26 cellular contexts compared by ENCODE assay signal in the genomic region with DNA sequence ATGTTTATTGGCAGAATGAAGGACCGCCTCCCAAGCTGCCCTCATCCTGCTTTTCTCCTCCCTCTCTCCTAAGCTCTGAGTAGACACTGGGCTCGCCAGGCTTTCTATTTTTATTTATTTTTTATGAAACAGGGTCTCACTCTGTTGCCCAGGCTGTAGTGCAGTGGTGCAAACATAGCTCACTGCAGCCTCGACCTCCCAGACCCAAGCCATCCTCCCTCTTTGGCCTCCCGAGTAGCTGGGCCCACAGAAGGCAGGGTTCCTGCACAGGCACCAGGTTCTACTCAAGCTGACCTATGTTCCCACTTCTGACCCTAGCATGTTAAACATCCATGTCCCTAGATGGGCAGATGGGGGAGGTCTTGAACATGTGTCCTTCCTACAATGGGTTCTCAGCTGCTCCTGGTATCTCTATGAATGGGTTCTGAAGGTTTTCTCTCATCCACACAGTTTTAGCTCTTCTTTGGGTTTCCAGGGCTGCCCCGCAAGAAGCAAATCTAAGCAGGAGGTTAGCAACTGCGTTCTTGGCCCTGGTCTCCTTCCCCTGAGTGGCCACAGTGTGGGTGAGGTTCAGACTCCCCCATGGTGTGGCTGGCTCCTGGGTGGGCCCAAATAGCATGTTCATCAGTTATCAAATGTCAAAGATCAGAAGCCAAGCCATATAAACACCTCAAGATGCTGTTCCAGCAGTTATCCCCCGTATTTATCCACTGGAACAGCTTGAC.
A peak's percentile ranks its signal among the peaks of the same experiment; 100 is the strongest.
DNase-seq lines count a peak whose midpoint lies in the region; ATAC-seq and TF ChIP-seq lines count a peak whose summit lies in the region.
"Had no signal": no experiment of that assay in that cellular context is flagged by ENCODE, and none has a peak within 500 bp of the region (broad histone marks: within the 10 kb centered on the region; RNA-seq: fewer than 3 reads in every experiment).

No MANE protein-coding gene starts in this region.

- ATAC-seq in Right ventricle myocardium superior (ENCODE audit: poor library complexity) (no peak), GM21619 (IDR thresholded peaks at IDR 0.05; ENCODE audit: unreplicated experiment) (no peak)
- ATAC-seq: activated CD8-positive, alpha-beta T cell treated with anti-CD3 and anti-CD28 coated beads for 36 hours; effector memory CD8-positive, alpha-beta T cell; left lung; SK-N-SH treated with all-trans-retinoic acid at 6 μM for 48 hours; T-helper 17 cell had no signal

- intact Hi-C loops in Right ventricle myocardium superior (cut with DNase I): no loop called here

- no peak overlapping the region for H3K4me3 Mint-ChIP-seq in mesothelial cell of epicardium
- H3K4me3 Mint-ChIP-seq in endothelial cell (ENCODE audit: unreplicated experiment): no peak overlapping the region
- H3K4me3 Mint-ChIP-seq: activated CD8-positive, alpha-beta T cell treated with anti-CD3 and anti-CD28 coated beads for 36 hours; effector memory CD8-positive, alpha-beta T cell; T-helper 17 cell had no signal

- H3K27ac Mint-ChIP-seq in mesothelial cell of epicardium: peak overlapping the region; percentile 26
- H3K27ac Mint-ChIP-seq in endothelial cell (ENCODE audit: unreplicated experiment): no peak overlapping the region
- H3K27ac Mint-ChIP-seq: activated CD8-positive, alpha-beta T cell treated with anti-CD3 and anti-CD28 coated beads for 36 hours; effector memory CD8-positive, alpha-beta T cell; T-helper 17 cell had no signal

- 79% methylated on average over 7 of the region's 7 CpGs for WGBS in smooth muscle cell (ENCODE audit: low lambda C conversion rate)

- H3K79me2 ChIP-seq in smooth muscle cell (ENCODE audit: low read depth): peaks cover 3% of the 10 kb centered on the region

- H3K27me3 ChIP-seq in right atrium auricular region (no peaks in the 10 kb centered on the region), smooth muscle cell (ENCODE audit: low read depth) (no peaks in the 10 kb centered on the region)
- H3K27me3 ChIP-seq: BE2C, brain microvascular endothelial cell, esophagus squamous epithelium had no signal

- DNase-seq in right atrium auricular region (ENCODE audit: low spot score): no peak
- DNase-seq in Right ventricle myocardium superior: no peak
- no peak for DNase-seq in mesothelial cell of epicardium (ENCODE audit: low spot score in 2 of 2, unreplicated experiment in 2 of 2)
- no peak for DNase-seq in smooth muscle cell (lab: John Stamatoyannopoulos, UW; ENCODE audit: unreplicated experiment)
- no peak for DNase-seq in endothelial cell (ENCODE audit: low spot score)
- no peak for DNase-seq in Ammon's horn (ENCODE audit: low spot score)
- DNase-seq: activated CD8-positive, alpha-beta T cell treated with anti-CD3 and anti-CD28 coated beads for 36 hours; activated gamma-delta T cell treated with Interleukin-2 at 50 U/mL for 16 hours; BE2C; brain microvascular endothelial cell; DMS153; effector memory CD8-positive, alpha-beta T cell; esophagus squamous epithelium; foreskin melanocyte; hypothalamus; IMR-90; left lung; NCI-H1694 treated with DMSO at 0.1 percent for 48 hours; NCI-H2171; NCI-H510A; occipital lobe; spleen; T-helper 17 cell had no signal

- H3K36me3 ChIP-seq in right atrium auricular region (no peaks in the 10 kb centered on the region), smooth muscle cell (ENCODE audit: low read depth) (no peaks in the 10 kb centered on the region)
- H3K36me3 ChIP-seq: BE2C, brain microvascular endothelial cell, esophagus squamous epithelium, left lung, spleen had no signal

- H3K4me1 ChIP-seq in right atrium auricular region (peaks cover 0 to 53% of the 10 kb centered on the region in 2 donors), smooth muscle cell (ENCODE audit: low read depth) (peaks cover 19% of the 10 kb centered on the region)
- H3K4me1 ChIP-seq: BE2C had no signal

- H3F3A ChIP-seq in smooth muscle cell (ENCODE audit: low read depth): peaks cover 13% of the 10 kb centered on the region

- H3K27ac ChIP-seq in right atrium auricular region: peak overlapping the region; percentile 71 to 89
- H3K27ac ChIP-seq in smooth muscle cell (ENCODE audit: low read depth): peak overlapping the region; percentile 90
- H3K27ac ChIP-seq: brain microvascular endothelial cell, RWPE1, spleen had no signal

- no peak overlapping the region for H3K4me2 ChIP-seq in smooth muscle cell

- H3K9me3 Mint-ChIP-seq in mesothelial cell of epicardium: no peaks in the 10 kb centered on the region
- H3K9me3 Mint-ChIP-seq in endothelial cell (ENCODE audit: unreplicated experiment): no peaks in the 10 kb centered on the region
- H3K9me3 Mint-ChIP-seq: activated CD8-positive, alpha-beta T cell treated with anti-CD3 and anti-CD28 coated beads for 36 hours; effector memory CD8-positive, alpha-beta T cell had no signal

- no peak overlapping the region for H3K4me3 ChIP-seq in right atrium auricular region
- no peak overlapping the region for H3K4me3 ChIP-seq in smooth muscle cell
- H3K4me3 ChIP-seq: esophagus squamous epithelium, left lung, spleen had no signal

- no peak overlapping the region for H3K9ac ChIP-seq in smooth muscle cell (ENCODE audit: low read depth)

- H3K27me3 Mint-ChIP-seq in mesothelial cell of epicardium (ENCODE audit: low read depth) (no peaks in the 10 kb centered on the region), endothelial cell (ENCODE audit: unreplicated experiment) (peaks cover 8% of the 10 kb centered on the region)
- H3K27me3 Mint-ChIP-seq: effector memory CD8-positive, alpha-beta T cell; T-helper 17 cell had no signal

- H3K4me1 Mint-ChIP-seq in mesothelial cell of epicardium (peaks cover 66% of the 10 kb centered on the region), endothelial cell (ENCODE audit: unreplicated experiment) (peaks cover 7% of the 10 kb centered on the region)

- H3K9me3 ChIP-seq in right atrium auricular region (no peaks in the 10 kb centered on the region), smooth muscle cell (replicated peaks; ENCODE audit: low read depth) (no peaks in the 10 kb centered on the region)
- H3K9me3 ChIP-seq: BE2C, esophagus squamous epithelium, left lung, spleen had no signal

- no peak overlapping the region for H2AFZ ChIP-seq in smooth muscle cell (ENCODE audit: low read depth)

- H3K36me3 Mint-ChIP-seq in mesothelial cell of epicardium: peaks cover 11% of the 10 kb centered on the region
- peaks cover 5% of the 10 kb centered on the region for H3K36me3 Mint-ChIP-seq in endothelial cell (ENCODE audit: low read depth, unreplicated experiment)

- TF ChIP-seq CTCF in right atrium auricular region (IDR thresholded peaks at IDR 0.05) (no peak), mesothelial cell of epicardium (IDR thresholded peaks at IDR 0.05; ENCODE audit: unreplicated experiment) (no peak), smooth muscle cell (IDR thresholded peaks at IDR 0.05; ENCODE audit: borderline replicate concordance, insufficient read depth, poor library complexity, severe bottlenecking) (no peak), endothelial cell (IDR thresholded peaks at IDR 0.05; ENCODE audit: unreplicated experiment) (no peak)

- H4K20me1 ChIP-seq in smooth muscle cell (ENCODE audit: low read depth): no peaks in the 10 kb centered on the region
